Comparison of ENCODE assay signal across 10 cellular contexts in genomic region chr2:79085382-79085781, GRCh38. TPM values are rescaled to one million over a fixed set of nuclear protein-coding genes. Genes with fewer than 3 reads are reported as not detected.
"Had no signal": no experiment of that assay in that cellular context is flagged by ENCODE, and none has a peak within 500 bp of the region (broad histone marks: within the 10 kb centered on the region; RNA-seq: fewer than 3 reads in every experiment).

No MANE protein-coding gene starts in this region.

- DNase-seq: H9, HCEC 1CT, KBM-7 had no signal

- H3K4me1 Mint-ChIP-seq: IgD-negative memory B cell had no signal

- FAIRE-seq: H1, H54, HepG2 had no signal

- H3K4me3 Mint-ChIP-seq: GM23338, H9, IgD-negative memory B cell had no signal

- ATAC-seq: GM23338, HepG2 had no signal

- H3K27me3 Mint-ChIP-seq: IgD-negative memory B cell had no signal

- H2AFZ ChIP-seq: GM23338 had no signal

- H3K27ac ChIP-seq: HL-60 had no signal

- H3K4me2 ChIP-seq: GM23338 had no signal

- H3K27ac Mint-ChIP-seq: GM23338, H9, IgD-negative memory B cell had no signal

- H3K4me3 ChIP-seq: GM23338 had no signal

RNA-seq across cellular contexts. Expression of gene REG1B, which starts 2.4 kb away (rescaled TPM):
- total RNA-seq: GM23338, H1, H9, HepG2, HT1080 had no signal
- polyA plus RNA-seq: GM23338, H1, HepG2, IgD-negative memory B cell had no signal

RNA-seq across cellular contexts. Expression of gene REG1A, which starts 34.9 kb away (rescaled TPM):
- total RNA-seq: GM23338, H1, H9, HepG2, HT1080 had no signal
- polyA plus RNA-seq: GM23338, H1, HepG2, IgD-negative memory B cell had no signal

RNA-seq across cellular contexts. Expression of gene REG3G, which starts 59.9 kb away (rescaled TPM):
- total RNA-seq: GM23338, H1, H9, HepG2 had no signal
- polyA plus RNA-seq: GM23338, H1, HepG2, IgD-negative memory B cell had no signal
